13 cellular contexts compared by ENCODE assay signal in genomic region chr10:61135276-61135721, GRCh38.
A peak's percentile ranks its signal among the peaks of the same experiment; 100 is the strongest.
DNase-seq lines count a peak whose midpoint lies in the region; ATAC-seq and TF ChIP-seq lines count a peak whose summit lies in the region.
"Had no signal": no experiment of that assay in that cellular context is flagged by ENCODE, and none has a peak within 500 bp of the region (broad histone marks: within the 10 kb centered on the region; RNA-seq: fewer than 3 reads in every experiment).

No MANE protein-coding gene starts in this region.

- ATAC-seq in GM19467 (IDR thresholded peaks at IDR 0.05; ENCODE audit: unreplicated experiment): peak; percentile 81
- ATAC-seq in HG03025 (IDR thresholded peaks at IDR 0.05; ENCODE audit: low FRiP score, unreplicated experiment): peak; percentile 80

- no peaks in the 10 kb centered on the region for H3K27me3 ChIP-seq in breast epithelium
- no peaks in the 10 kb centered on the region for H3K27me3 ChIP-seq in tibial artery
- H3K27me3 ChIP-seq: hepatocyte, neutrophil had no signal

- no peak for TF ChIP-seq CTCF in GM12865 (IDR thresholded peaks at IDR 0.05; ENCODE audit: insufficient read depth, low read depth, low read length, missing control alignments)
- no peak for TF ChIP-seq CTCF in breast epithelium (IDR thresholded peaks at IDR 0.05)
- TF ChIP-seq CTCF in tibial artery (IDR thresholded peaks at IDR 0.05): no peak

- H3K9me3 ChIP-seq in breast epithelium: no peaks in the 10 kb centered on the region
- no peaks in the 10 kb centered on the region for H3K9me3 ChIP-seq in tibial artery
- H3K9me3 ChIP-seq: neutrophil had no signal

- no peaks in the 10 kb centered on the region for H3K36me3 ChIP-seq in breast epithelium
- H3K36me3 ChIP-seq in tibial artery: no peaks in the 10 kb centered on the region
- H3K36me3 ChIP-seq: neutrophil had no signal

- no peak overlapping the region for H3K27ac ChIP-seq in breast epithelium
- H3K27ac ChIP-seq in tibial artery: no peak overlapping the region
- H3K27ac ChIP-seq: hepatocyte, neutrophil had no signal

- TF ChIP-seq POLR2A in breast epithelium (IDR thresholded peaks at IDR 0.05): no peak

- peak; percentile 51 for DNase-seq in GM12865 (ENCODE audit: low read depth)
- peak; percentile 51 for DNase-seq in NCI-H69 (lab: John Stamatoyannopoulos, UW)
- no peak for DNase-seq in NCI-H1694 treated with DMSO at 0.1 percent for 48 hours (lab: John Stamatoyannopoulos, UW)
- no peak for DNase-seq in activated CD8-positive, alpha-beta memory T cell treated with anti-CD3 and anti-CD28 coated beads for 24 hours
- no peak for DNase-seq in breast epithelium (ENCODE audit: low spot score in 2 of 2)
- DNase-seq in tibial artery: no peak
- DNase-seq: activated T-cell treated with anti-CD3 and anti-CD28 coated beads for 4 hours, NCI-H1092, SIG-M5 had no signal

- intact Hi-C loops in breast epithelium (cut with DNase I; ENCODE audit: low total_unique reads): no loop called here
- intact Hi-C loops in tibial artery (cut with DNase I; ENCODE audit: low total_unique reads): loop anchor here (5.0 kb wide), 1 partner anchor 152 kb away; no protein-coding TSS in a partner anchor

- no peaks in the 10 kb centered on the region for H3K4me1 ChIP-seq in breast epithelium
- peaks cover 0 to 3% (median 0%) of the 10 kb centered on the region in 4 donors for H3K4me1 ChIP-seq in tibial artery

- H3K4me3 ChIP-seq in GM12865 (ENCODE audit: low read depth, low read length) (no peak overlapping the region), breast epithelium (no peak overlapping the region), tibial artery (no peak overlapping the region)
- H3K4me3 ChIP-seq: hepatocyte had no signal

Comparison
In these comparisons a context has a peak if more than half of its experiments do, and no peak if none do; other contexts are left out.
1. DNase-seq: peak in GM12865 (single experiment) and NCI-H69 (single experiment); none in NCI-H1694 treated with DMSO at 0.1 percent for 48 hours (single experiment), activated CD8-positive, alpha-beta memory T cell treated with anti-CD3 and anti-CD28 coated beads for 24 hours (single experiment), breast epithelium (0 of 2) and tibial artery (0 of 2).